8 cellular contexts compared by ENCODE assay signal in genomic region chr3:140942221-140943104, GRCh38. TPM values are rescaled to one million over a fixed set of nuclear protein-coding genes. Genes with fewer than 3 reads are reported as not detected.
A peak's percentile ranks its signal among the peaks of the same experiment; 100 is the strongest.
DNase-seq lines count a peak whose midpoint lies in the region; ATAC-seq, FAIRE-seq and TF ChIP-seq lines count a peak whose summit lies in the region.

No MANE protein-coding gene starts in this region.

- POLR2A ChIA-PET in activated CD8-positive, alpha-beta T cell treated with anti-CD3 and anti-CD28 coated beads, Interleukin-2, amount 10 ng/mL, durations not matched to agents 7 days and 5 days (lab: Charles Lee), result interaction anchor here (0.6 to 1.1 kb wide), 4 partner anchors 9 to 323 kb away, joined by 3 to 4 read pairs (median 3); no protein-coding TSS in a partner anchor
- POLR2A ChIA-PET in H1 (lab: Charles Lee; ENCODE audit: partially characterized antibody), result interaction anchor here (0.6 to 1.9 kb wide), 13 partner anchors 9 to 1485 kb away, joined by 3 to 13 read pairs (median 3); partner anchors contain the start of gene PXYLP1

- H3K36me3 Mint-ChIP-seq in activated CD8-positive, alpha-beta T cell treated with anti-CD3 and anti-CD28 coated beads, Interleukin-2, amount 10 ng/mL, durations not matched to agents 7 days and 5 days (ENCODE audit: low read depth), result peaks cover 12% of the 10 kb centered on the region

- peak overlapping the region; percentile 87 for H3K4ac ChIP-seq in H1 (replicated peaks; ENCODE audit: insufficient read length, low read depth, low read length)

- H3K4me3 Mint-ChIP-seq in activated CD8-positive, alpha-beta T cell treated with anti-CD3 and anti-CD28 coated beads, Interleukin-2, amount 10 ng/mL, durations not matched to agents 7 days and 5 days, result peak overlapping the region; percentile 93

- H2BK12ac ChIP-seq in H1 (ENCODE audit: low read depth, low read length), result peak overlapping the region; percentile 63; the same call in 1 of the 2 replicates

- no peak overlapping the region for H3K23ac ChIP-seq in H1 (ENCODE audit: insufficient read length)

- DNase-seq in GM13977 (ENCODE audit: low spot score) (peak; percentile 62), NCI-H2171 treated with DMSO at 0.1 percent for 48 hours (lab: John Stamatoyannopoulos, UW) (peak; percentile 37), H1 (ENCODE audit: low read depth in 1 of 2, low spot score in 2 of 2) (peak in 1 of 2 experiments; percentile 78)
- DNase-seq in activated CD8-positive, alpha-beta T cell treated with anti-CD3 and anti-CD28 coated beads, Interleukin-2, amount 10 ng/mL, durations not matched to agents 7 days and 5 days, result peak; percentile 53
- DNase-seq in stimulated activated CD8-positive, alpha-beta memory T cell treated with anti-CD3 and anti-CD28 coated beads, Interleukin-4, amount 100 ng/mL, for 24 hours (ENCODE audit: low read depth), result peak; percentile 21

- no peak for TF ChIP-seq EP300 in H1 (IDR thresholded peaks at IDR 0.05; ENCODE audit: borderline replicate concordance in 1 of 2, low read depth in 2 of 2, low read length in 2 of 2)

- peaks cover 28 to 54% of the 10 kb centered on the region in 2 experiments for H3K79me2 ChIP-seq in H1 (ENCODE audit: control insufficient read depth in 1 of 2, insufficient read depth in 2 of 2, low read length in 2 of 2)

- no peaks in the 10 kb centered on the region for H3K9me3 Mint-ChIP-seq in activated CD8-positive, alpha-beta T cell treated with anti-CD3 and anti-CD28 coated beads, Interleukin-2, amount 10 ng/mL, durations not matched to agents 7 days and 5 days (ENCODE audit: insufficient read depth)

- peak overlapping the region; percentile 71 for H3K27ac ChIP-seq in 22Rv1
- peak overlapping the region; percentile 97 for H3K27ac ChIP-seq in H1 (ENCODE audit: low read depth, low read length)
- H3K27ac ChIP-seq in mesodermal cell (ENCODE audit: low read depth, low read length, severe bottlenecking), result peak overlapping the region; percentile 97

- CTCF ChIA-PET in activated CD8-positive, alpha-beta T cell treated with anti-CD3 and anti-CD28 coated beads, Interleukin-2, amount 10 ng/mL, durations not matched to agents 7 days and 5 days (lab: Charles Lee), result interaction anchor here (1.0 to 2.5 kb wide), 2 partner anchors 10 to 163 kb away, joined by 3 to 10 read pairs; no protein-coding TSS in a partner anchor
- CTCF ChIA-PET in H1 (lab: Charles Lee; ENCODE audit: partially characterized antibody), result interaction anchor here (0.5 to 1.7 kb wide), 5 partner anchors 10 to 1763 kb away, joined by 3 to 6 read pairs (median 3); no protein-coding TSS in a partner anchor

- no peaks in the 10 kb centered on the region; a peak in 2 of 7 replicates for H3K4me1 ChIP-seq in H1 (replicated peaks in 1 of 4; ENCODE audit: control insufficient read depth in 3 of 4, insufficient read depth in 4 of 4, low read length in 3 of 4)
- H3K4me1 ChIP-seq in mesodermal cell (ENCODE audit: control insufficient read depth, insufficient read depth, low read length, poor library complexity, severe bottlenecking), result peaks cover 13% of the 10 kb centered on the region

- no peaks in the 10 kb centered on the region for H3K27me3 ChIP-seq in H1 (replicated peaks in 1 of 4; ENCODE audit: control insufficient read depth in 3 of 4, extremely low read depth in 1 of 4, insufficient read depth in 3 of 4, low read length in 3 of 4)

- H4K5ac ChIP-seq in H1 (ENCODE audit: insufficient read length, low read depth, low read length), result peak overlapping the region; percentile 93

- no peaks in the 10 kb centered on the region for H3K9me3 ChIP-seq in H1 (ENCODE audit: insufficient read depth in 2 of 2, low read depth in 1 of 2, low read length in 1 of 2)
- H3K9me3 ChIP-seq in mesodermal cell (ENCODE audit: control insufficient read depth, low read length), result no peaks in the 10 kb centered on the region

- no peak overlapping the region for H2BK20ac ChIP-seq in H1 (ENCODE audit: low read length)

- peak overlapping the region; percentile 76 to 95 (median 90) for H3K4me3 ChIP-seq in H1 (ENCODE audit: extremely low read depth in 1 of 4, insufficient read depth in 2 of 4, low read depth in 3 of 4, low read length in 4 of 4)
- H3K4me3 ChIP-seq in mesodermal cell (ENCODE audit: extremely low read depth, insufficient read depth, low read length, poor library complexity, severe bottlenecking), result peak overlapping the region; percentile 84

- H3K27ac Mint-ChIP-seq in activated CD8-positive, alpha-beta T cell treated with anti-CD3 and anti-CD28 coated beads, Interleukin-2, amount 10 ng/mL, durations not matched to agents 7 days and 5 days, result peak overlapping the region; percentile 97

- no peak overlapping the region for H2BK120ac ChIP-seq in H1 (replicated peaks; ENCODE audit: low read depth, low read length)

- H3K36me3 ChIP-seq in H1 (ENCODE audit: control insufficient read depth in 2 of 4, insufficient read depth in 4 of 4, low read length in 3 of 4), result no peaks in the 10 kb centered on the region; a peak in 1 of 8 replicates
- peaks cover 18% of the 10 kb centered on the region for H3K36me3 ChIP-seq in mesodermal cell (ENCODE audit: control insufficient read depth, insufficient read depth, low read length)

- peak overlapping the region; percentile 90 to 98 (median 98) for H3K9ac ChIP-seq in H1 (replicated peaks in 1 of 4; ENCODE audit: extremely low read depth in 1 of 4, low read depth in 3 of 4, low read length in 3 of 4)

- H3K18ac ChIP-seq in H1 (ENCODE audit: extremely low read depth, low read length), result no peak overlapping the region; the same call in 1 of the 2 replicates

- peaks cover 6% of the 10 kb centered on the region for H3K23me2 ChIP-seq in H1 (ENCODE audit: low read depth, low read length)

- peak; percentile 52 for ATAC-seq in HG02885 (IDR thresholded peaks at IDR 0.05; ENCODE audit: poor library complexity, unreplicated experiment)
- peak; percentile 14 for ATAC-seq in activated CD8-positive, alpha-beta T cell treated with anti-CD3 and anti-CD28 coated beads, Interleukin-2, amount 10 ng/mL, durations not matched to agents 7 days and 5 days

- no peak for TF ChIP-seq CTCF in 22Rv1 (IDR thresholded peaks at IDR 0.05)
- TF ChIP-seq CTCF in GM13977 (IDR thresholded peaks at IDR 0.05; ENCODE audit: extremely low read depth, insufficient read depth, missing control alignments), result no peak
- TF ChIP-seq CTCF in H1 (IDR thresholded peaks at IDR 0.05; ENCODE audit: control extremely low read depth in 1 of 3, insufficient read depth in 1 of 3, low read depth in 1 of 3, low read length in 3 of 3), result no peak

- WGBS in H1 (ENCODE audit: extremely low coverage in 1 of 2, insufficient coverage in 1 of 2, insufficient read length in 1 of 2, insufficient replicate concordance in 2 of 2, low coverage in 1 of 2, low lambda C conversion rate in 2 of 2, missing lambda C conversion rate in 1 of 2), 2 experiments, result 2% methylated on average over 37 of the region's 56 CpGs; no CpG with 5 or more reads in 1 of the 2 experiments
- WGBS in mesodermal cell (ENCODE audit: insufficient coverage in 2 of 2), 2 experiments, result 0 to 1% methylated on average over 41 to 43 of the region's 56 CpGs

- peak overlapping the region; percentile 69 for H4K91ac ChIP-seq in H1 (replicated peaks; ENCODE audit: insufficient read length, low read length)

- H3K4me2 ChIP-seq in H1 (ENCODE audit: insufficient read depth in 1 of 2, low read depth in 2 of 2, low read length in 2 of 2), result peak overlapping the region; percentile 73 to 87

- no peaks in the 10 kb centered on the region for H3K27me3 Mint-ChIP-seq in activated CD8-positive, alpha-beta T cell treated with anti-CD3 and anti-CD28 coated beads, Interleukin-2, amount 10 ng/mL, durations not matched to agents 7 days and 5 days (ENCODE audit: low read depth)

- peaks cover 3% of the 10 kb centered on the region; the same call in 1 of the 2 replicates for H3K79me1 ChIP-seq in H1 (ENCODE audit: low read depth, low read length)

- H3K4me1 Mint-ChIP-seq in activated CD8-positive, alpha-beta T cell treated with anti-CD3 and anti-CD28 coated beads, Interleukin-2, amount 10 ng/mL, durations not matched to agents 7 days and 5 days (ENCODE audit: low read depth), result peaks cover 32% of the 10 kb centered on the region

- peak overlapping the region; percentile 96 for H3K56ac ChIP-seq in H1 (replicated peaks; ENCODE audit: insufficient read length, low read depth, low read length)

- no peak overlapping the region for H2BK15ac ChIP-seq in H1 (ENCODE audit: low read length)

- TF ChIP-seq POLR2A in H1 (IDR thresholded peaks at IDR 0.05; ENCODE audit: control extremely low read depth in 1 of 2, low read depth in 2 of 2, low read length in 2 of 2), result peak; percentile 73 to 79

- no peak for TF ChIP-seq RAD21 in H1 (IDR thresholded peaks at IDR 0.05 in 1 of 2, conservative IDR thresholded peaks at IDR 0.05 in 1 of 2; ENCODE audit: low read depth in 2 of 2, low read length in 2 of 2)

- H3K14ac ChIP-seq in H1 (ENCODE audit: insufficient read length), result peak overlapping the region; percentile 49

- peak overlapping the region; percentile 93 for H2BK5ac ChIP-seq in H1 (ENCODE audit: low read depth, low read length)

- no peak overlapping the region for H2AK5ac ChIP-seq in H1 (ENCODE audit: low read depth, low read length)

- H4K20me1 ChIP-seq in H1 (replicated peaks in 1 of 2; ENCODE audit: control insufficient read depth in 1 of 2, insufficient read depth in 2 of 2, low read length in 2 of 2), result peaks cover 10% of the 10 kb centered on the region in 2 experiments

- no peak for FAIRE-seq in H1 (lab: Jason Lieb, UNC)

- in situ Hi-C loops in GM13977 (cut with MboI; ENCODE audit: low pct_unique_long_range_greater_than_20kb, low sequenced_read_pairs, unreplicated experiment), result no loop called here

- no peak overlapping the region for H2AFZ ChIP-seq in H1 (ENCODE audit: low read length)

- peak overlapping the region; percentile 98 for H4K8ac ChIP-seq in H1 (ENCODE audit: extremely low read depth, insufficient read depth, low read length)

TF ChIP-seq in H1, 55 proteins besides CTCF, POLR2A, EP300 and RAD21 (continues in another document):
- no peak for TF ChIP-seq HDAC6 (IDR thresholded peaks at IDR 0.05; ENCODE audit: low read depth, low read length)
- peak; percentile 21 for TF ChIP-seq TAF7 (optimal IDR thresholded peaks at IDR 0.05; ENCODE audit: borderline replicate concordance, low read depth, low read length)
- TF ChIP-seq TEAD4 (IDR thresholded peaks at IDR 0.05; ENCODE audit: low read depth, low read length), result no peak

RNA-seq across cellular contexts. Expression of gene SLC25A36, which starts 0.8 kb away (rescaled TPM):
- 10 to 100 TPM; 39.6 to 46.0 TPM for total RNA-seq in activated CD8-positive, alpha-beta T cell treated with anti-CD3 and anti-CD28 coated beads, Interleukin-2, amount 10 ng/mL, durations not matched to agents 7 days and 5 days
- total RNA-seq in H1 (2021; fragmentation: NEBNext Ultra II Directional; extraction: Animal tissue kit (Norgen Biotek cat#: 25700)), result 71.8 and 74.6 TPM in 2 replicates
- 38.1 and 42.9 TPM in 2 replicates for polyA plus RNA-seq in H1 (2011; rRNA removed)
- 52.2 TPM for polyA plus RNA-seq in H1 (2011; cell fraction: cytosol; rRNA removed)
- 67.4 TPM for polyA plus RNA-seq in H1 (2011; cell fraction: nucleus; rRNA removed)
- polyA plus RNA-seq in H1 (2012, experiment 1 of 2), result 30.1 to 51.5 TPM (median 43.0 TPM) in 4 replicates
- 2.4 TPM for polyA plus RNA-seq in H1 (2012, experiment 2 of 2)
- 67.8 TPM for polyA plus RNA-seq in H1 (2013, experiment 1 of 2)
- 60.3 TPM for polyA plus RNA-seq in H1 (2013, experiment 2 of 2)
- polyA minus RNA-seq in H1 (2011; rRNA and poly(A)+ RNA removed), result 64.8 and 91.5 TPM in 2 replicates
- polyA minus RNA-seq in H1 (2011; cell fraction: cytosol; rRNA and poly(A)+ RNA removed), result 52.4 TPM
- 170 TPM for polyA minus RNA-seq in H1 (2011; cell fraction: nucleus; rRNA and poly(A)+ RNA removed)
- polyA plus RNA-seq in mesodermal cell (2013, experiment 1 of 2), result 78.5 TPM
- 77.5 TPM for polyA plus RNA-seq in mesodermal cell (2013, experiment 2 of 2)
